In the genomic region with DNA sequence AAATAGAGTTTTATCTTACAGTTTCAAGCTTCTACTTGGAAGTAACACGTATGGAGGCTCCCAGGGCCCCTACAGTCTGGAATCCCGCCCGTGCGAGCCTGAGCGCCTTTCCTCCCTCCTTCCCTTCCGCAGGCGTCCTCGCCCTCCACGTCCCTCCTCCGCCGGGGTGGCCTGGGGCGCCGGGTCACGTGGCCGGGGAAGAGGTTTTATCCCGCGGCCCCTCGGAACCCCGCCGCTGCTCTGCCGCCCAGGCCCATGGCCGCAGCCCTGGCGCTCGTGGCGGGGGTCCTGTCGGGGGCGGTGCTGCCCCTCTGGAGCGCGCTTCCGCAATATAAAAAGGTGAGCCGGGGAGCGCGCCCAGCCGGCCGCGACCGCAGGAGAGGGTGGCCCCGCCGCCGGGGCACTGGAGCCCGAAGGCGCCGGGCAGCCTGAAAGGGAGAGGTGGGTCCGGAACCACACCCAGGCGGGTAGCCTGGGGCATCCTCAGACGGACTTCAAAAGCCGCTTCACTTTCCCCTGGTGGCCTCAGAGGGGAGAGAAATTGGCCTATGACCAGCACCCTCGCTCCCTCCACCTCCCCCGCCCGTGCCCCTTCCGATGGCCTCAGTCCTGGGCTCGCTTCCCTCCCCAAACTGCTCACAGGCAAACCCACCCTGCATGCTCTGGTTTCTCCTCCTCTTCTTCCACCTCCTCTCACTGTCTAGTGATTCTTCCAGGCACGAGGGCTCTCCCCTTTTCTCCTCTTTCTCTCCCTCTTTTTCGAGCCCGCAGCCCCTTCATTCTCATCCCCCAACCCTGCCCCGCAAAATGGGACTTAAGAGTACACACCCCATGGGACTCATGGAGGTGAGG, we compare ENCODE assay signal across 8 cellular contexts. TPM values are rescaled to one million over a fixed set of nuclear protein-coding genes. Genes with fewer than 3 reads are reported as not detected.
DNase-seq lines count a peak whose midpoint lies in the region; ATAC-seq and TF ChIP-seq lines count a peak whose summit lies in the region.

Gene CLPSL2 (plus strand): TSS at position 235 of the 852 bp plus-strand sequence. CDS start 21 bp downstream, at position 256.

- no peaks in the 10 kb centered on the region for H3K36me3 ChIP-seq in iPS-18a (ENCODE audit: control insufficient read depth, low read depth, low read length)

- no peak within 1 kb of the TSS for H3K27ac Mint-ChIP-seq in activated T-helper 2 cell treated with anti-CD3 and anti-CD28 coated beads, Interferon-gamma antibody, Interleukin-2, Interleukin-4, amounts not matched to agents 10 μg/mL and 5 μg/mL and 100 μg/mL, durations not matched to agents 14 hours and 24 hours and 36 hours
- no peak within 1 kb of the TSS for H3K27ac Mint-ChIP-seq in stimulated activated naive CD8-positive, alpha-beta T cell treated with anti-CD3 and anti-CD28 coated beads, Interleukin-15, Interleukin-2, amounts not matched to agents 100 ng/mL and 50 ng/mL, for 24 hours

- no peaks in the 10 kb centered on the region for H3K36me3 Mint-ChIP-seq in activated T-helper 2 cell treated with anti-CD3 and anti-CD28 coated beads, Interferon-gamma antibody, Interleukin-2, Interleukin-4, amounts not matched to agents 10 μg/mL and 5 μg/mL and 100 μg/mL, durations not matched to agents 14 hours and 24 hours and 36 hours (ENCODE audit: low read depth)
- no peaks in the 10 kb centered on the region for H3K36me3 Mint-ChIP-seq in stimulated activated naive CD8-positive, alpha-beta T cell treated with anti-CD3 and anti-CD28 coated beads, Interleukin-15, Interleukin-2, amounts not matched to agents 100 ng/mL and 50 ng/mL, for 24 hours (ENCODE audit: low read depth)

- H3K9me3 Mint-ChIP-seq in activated T-helper 2 cell treated with anti-CD3 and anti-CD28 coated beads, Interferon-gamma antibody, Interleukin-2, Interleukin-4, amounts not matched to agents 10 μg/mL and 5 μg/mL and 100 μg/mL, durations not matched to agents 14 hours and 24 hours and 36 hours, result no peaks in the 10 kb centered on the region
- H3K9me3 Mint-ChIP-seq in stimulated activated naive CD8-positive, alpha-beta T cell treated with anti-CD3 and anti-CD28 coated beads, Interleukin-15, Interleukin-2, amounts not matched to agents 100 ng/mL and 50 ng/mL, for 24 hours, result no peaks in the 10 kb centered on the region

- H3K4me3 Mint-ChIP-seq in activated T-helper 2 cell treated with anti-CD3 and anti-CD28 coated beads, Interferon-gamma antibody, Interleukin-2, Interleukin-4, amounts not matched to agents 10 μg/mL and 5 μg/mL and 100 μg/mL, durations not matched to agents 14 hours and 24 hours and 36 hours (ENCODE audit: low read depth), result peak within 1 kb of the TSS; percentile 59
- peak within 1 kb of the TSS; percentile 72 for H3K4me3 Mint-ChIP-seq in stimulated activated naive CD8-positive, alpha-beta T cell treated with anti-CD3 and anti-CD28 coated beads, Interleukin-15, Interleukin-2, amounts not matched to agents 100 ng/mL and 50 ng/mL, for 24 hours

- DNase-seq in AG04450 (ENCODE audit: low read depth, low spot score) (no peak), HEK293T (ENCODE audit: extremely low spot score) (peak; percentile 59), AML-193 (lab: John Stamatoyannopoulos, UW) (no peak), NCI-H2196 treated with DMSO at 0.1 percent for 48 hours (lab: John Stamatoyannopoulos, UW; ENCODE audit: unreplicated experiment) (no peak)
- no peak for DNase-seq in activated T-helper 2 cell treated with anti-CD3 and anti-CD28 coated beads, Interferon-gamma antibody, Interleukin-2, Interleukin-4, amounts not matched to agents 10 μg/mL and 5 μg/mL and 100 μg/mL, durations not matched to agents 14 hours and 24 hours and 36 hours (ENCODE audit: low spot score)

- POLR2A ChIA-PET in AG04450 (lab: Yijun Ruan, JAX) (no interaction called here), HEK293T (lab: Yijun Ruan, JAX) (no interaction called here)

- H3K27me3 ChIP-seq in AG04450 (ENCODE audit: control insufficient read depth, insufficient read depth, low read length) (peaks cover 30% of the 10 kb centered on the region), iPS-18a (ENCODE audit: control insufficient read depth, insufficient read depth, low read length) (peaks cover 9% of the 10 kb centered on the region)

- peak within 1 kb of the TSS; percentile 48 for H3K9ac ChIP-seq in iPS-18a (ENCODE audit: low read length)

- peak within 1 kb of the TSS; percentile 45; the same call in 1 of the 2 replicates for H3K4me3 ChIP-seq in AG04450 (ENCODE audit: low read depth, low read length)
- H3K4me3 ChIP-seq in iPS-18a (ENCODE audit: low read length), result peak within 1 kb of the TSS; percentile 64

- H3K4me1 ChIP-seq in iPS-18a (ENCODE audit: control insufficient read depth, low read depth, low read length), result no peaks in the 10 kb centered on the region

- CTCF ChIA-PET in AG04450 (lab: Charles Lee), result interaction anchor here (1.0 kb wide), 1 partner anchor 180 kb away, joined by 6 read pairs; no protein-coding TSS in a partner anchor
- CTCF ChIA-PET in HEK293T (lab: Yijun Ruan, JAX), result no interaction called here

- TF ChIP-seq CTCF in AG04450 (IDR thresholded peaks at IDR 0.05; ENCODE audit: low read depth, low read length), result no peak

- H3K9me3 ChIP-seq in AG04450 (ENCODE audit: control insufficient read depth, insufficient read depth, low read length) (peaks cover 3% of the 10 kb centered on the region; the same call in 1 of the 2 replicates), iPS-18a (ENCODE audit: control insufficient read depth, low read depth, low read length) (no peaks in the 10 kb centered on the region)

- intact Hi-C loops in activated T-helper 2 cell treated with anti-CD3 and anti-CD28 coated beads, Interferon-gamma antibody, Interleukin-2, Interleukin-4, amounts not matched to agents 10 μg/mL and 5 μg/mL and 100 μg/mL, durations not matched to agents 14 hours and 24 hours and 36 hours (cut with micrococcal nuclease), result no loop called here

- H3K4me1 Mint-ChIP-seq in activated T-helper 2 cell treated with anti-CD3 and anti-CD28 coated beads, Interferon-gamma antibody, Interleukin-2, Interleukin-4, amounts not matched to agents 10 μg/mL and 5 μg/mL and 100 μg/mL, durations not matched to agents 14 hours and 24 hours and 36 hours (ENCODE audit: low read depth), result peaks cover 3% of the 10 kb centered on the region
- H3K4me1 Mint-ChIP-seq in stimulated activated naive CD8-positive, alpha-beta T cell treated with anti-CD3 and anti-CD28 coated beads, Interleukin-15, Interleukin-2, amounts not matched to agents 100 ng/mL and 50 ng/mL, for 24 hours (ENCODE audit: low read depth), result peaks cover 7% of the 10 kb centered on the region

- no peak for ATAC-seq in HG03571 (IDR thresholded peaks at IDR 0.05; ENCODE audit: unreplicated experiment)

- peaks cover 30% of the 10 kb centered on the region for H3K27me3 Mint-ChIP-seq in activated T-helper 2 cell treated with anti-CD3 and anti-CD28 coated beads, Interferon-gamma antibody, Interleukin-2, Interleukin-4, amounts not matched to agents 10 μg/mL and 5 μg/mL and 100 μg/mL, durations not matched to agents 14 hours and 24 hours and 36 hours (ENCODE audit: low read depth)
- peaks cover 28% of the 10 kb centered on the region for H3K27me3 Mint-ChIP-seq in stimulated activated naive CD8-positive, alpha-beta T cell treated with anti-CD3 and anti-CD28 coated beads, Interleukin-15, Interleukin-2, amounts not matched to agents 100 ng/mL and 50 ng/mL, for 24 hours

- H3K27ac ChIP-seq in AG04450 (ENCODE audit: low read depth, low read length) (no peak within 1 kb of the TSS), iPS-18a (ENCODE audit: low read length) (no peak within 1 kb of the TSS)

TF ChIP-seq in HEK293T, 16 proteins besides CTCF, POLR2A, EP300 and RAD21:
- TF ChIP-seq, protein P1, sequence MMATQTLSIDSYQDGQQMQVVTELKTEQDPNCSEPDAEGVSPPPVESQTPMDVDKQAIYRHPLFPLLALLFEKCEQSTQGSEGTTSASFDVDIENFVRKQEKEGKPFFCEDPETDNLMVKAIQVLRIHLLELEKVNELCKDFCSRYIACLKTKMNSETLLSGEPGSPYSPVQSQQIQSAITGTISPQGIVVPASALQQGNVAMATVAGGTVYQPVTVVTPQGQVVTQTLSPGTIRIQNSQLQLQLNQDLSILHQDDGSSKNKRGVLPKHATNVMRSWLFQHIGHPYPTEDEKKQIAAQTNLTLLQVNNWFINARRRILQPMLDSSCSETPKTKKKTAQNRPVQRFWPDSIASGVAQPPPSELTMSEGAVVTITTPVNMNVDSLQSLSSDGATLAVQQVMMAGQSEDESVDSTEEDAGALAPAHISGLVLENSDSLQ (IDR thresholded peaks at IDR 0.05), result no peak
- TF ChIP-seq L3MBTL2 (conservative IDR thresholded peaks at IDR 0.05) (peak; percentile 81), BHLHE40 (IDR thresholded peaks at IDR 0.05; ENCODE audit: borderline replicate concordance) (no peak), FOXA1 (IDR thresholded peaks at IDR 0.05) (no peak), LEF1 (IDR thresholded peaks at IDR 0.05; ENCODE audit: borderline replicate concordance) (no peak)
TF ChIP-seq in HEK293T: peak in this region for 1.

RNA-seq across cellular contexts. Expression of gene CLPSL2, which starts in this region (rescaled TPM):
- polyA plus RNA-seq in AG04450 (2011; rRNA removed), result not detected in 2 replicates
- not detected in 2 replicates for polyA minus RNA-seq in AG04450 (2011; rRNA and poly(A)+ RNA removed)
- not detected in 2 replicates for total RNA-seq in activated T-helper 2 cell treated with anti-CD3 and anti-CD28 coated beads, Interferon-gamma antibody, Interleukin-2, Interleukin-4, amounts not matched to agents 10 μg/mL and 5 μg/mL and 100 μg/mL, durations not matched to agents 14 hours and 24 hours and 36 hours
